ENCODE assay signal across 34 cellular contexts in genomic region chr12:130480887-130481286, GRCh38.
DNase-seq lines count a peak whose midpoint lies in the region; ATAC-seq, FAIRE-seq and TF ChIP-seq lines count a peak whose summit lies in the region.
"Had no signal": no experiment of that assay in that cellular context is flagged by ENCODE, and none has a peak within 500 bp of the region (broad histone marks: within the 10 kb centered on the region; RNA-seq: fewer than 3 reads in every experiment).

No MANE protein-coding gene starts in this region.

- H3K27ac Mint-ChIP-seq in activated CD8-positive, alpha-beta memory T cell treated with anti-CD3 and anti-CD28 coated beads, Interleukin-2, amount 10 ng/mL, durations not matched to agents 7 days and 5 days = no peak overlapping the region
- H3K27ac Mint-ChIP-seq: activated naive CD8-positive, alpha-beta T cell; activated T-helper 17 cell treated with anti-CD3 and anti-CD28 coated beads, Interleukin-2, amount 50 U/mL, for 72 hours; CD4-positive, alpha-beta memory T cell; nephron had no signal

- H4K20me1 ChIP-seq in BLaER1 treated with 17β-estradiol and CSF1 and Interleukin-3, amounts not matched to agents 10 nM and 100 nM = peaks cover 0 to 11% (median 0%) of the 10 kb centered on the region in 11 experiments; a peak in 1 of 22 replicates

- DNase-seq in NCI-H510A (lab: John Stamatoyannopoulos, UW) (peak; percentile 71), kidney (peak; percentile 59), NCI-H2196 (lab: John Stamatoyannopoulos, UW; ENCODE audit: unreplicated experiment) (no peak), GDM1 (lab: John Stamatoyannopoulos, UW) (no peak)
- no peak for DNase-seq in activated CD8-positive, alpha-beta memory T cell treated with anti-CD3 and anti-CD28 coated beads, Interleukin-2, amount 10 ng/mL, durations not matched to agents 7 days and 5 days
- DNase-seq: activated CD4-positive, alpha-beta T cell treated with anti-CD3 and anti-CD28 coated beads, Interleukin-2, amount 50 U/mL, for 4 hours; activated CD4-positive, CD25-positive, alpha-beta regulatory T cell; activated CD8-positive, alpha-beta memory T cell treated with anti-CD3 and anti-CD28 coated beads, Interleukin-2, amount 50 U/mL, for 48 hours; CD4-positive, alpha-beta memory T cell; central memory CD4-positive, alpha-beta T cell; dermis blood vessel endothelial cell; DMS53; islet precursor cell; Kasumi-1; midbrain; NCI-H1048; NCI-H2227 treated with DMSO at 0.1 percent for 48 hours; NK-92 treated with Interleukin-12 subunit alpha and Interleukin-12 subunit beta, amount 100 ng/mL, for 24 hours; pancreas; SHP77 treated with DMSO at 0.1 percent for 48 hours; spleen; stimulated activated CD4-positive, alpha-beta T cell treated with anti-CD3 and anti-CD28 coated beads, Interleukin-2, amount 100 ng/mL, for 48 hours; stimulated activated naive CD4-positive, alpha-beta T cell had no signal

- H3K4me2 ChIP-seq in BLaER1 treated with 17β-estradiol and CSF1 and Interleukin-3, amounts not matched to agents 10 nM and 100 nM = peak overlapping the region in 10 of 11 experiments; percentile 29 to 77 (median 58); a peak in 18 of 22 replicates

- H3K27me3 ChIP-seq in BLaER1 treated with 17β-estradiol and CSF1 and Interleukin-3, amounts not matched to agents 10 nM and 100 nM = peaks cover 0 to 9% (median 0%) of the 10 kb centered on the region in 11 experiments; a peak in 5 of 22 replicates
- H3K27me3 ChIP-seq: pancreas, right atrium auricular region, vagina had no signal

- intact Hi-C loops in kidney (cut with DNase I) = no loop called here

- no peak overlapping the region for H3K4me3 Mint-ChIP-seq in activated CD8-positive, alpha-beta memory T cell treated with anti-CD3 and anti-CD28 coated beads, Interleukin-2, amount 10 ng/mL, durations not matched to agents 7 days and 5 days
- H3K4me3 Mint-ChIP-seq: activated naive CD8-positive, alpha-beta T cell; activated T-helper 17 cell treated with anti-CD3 and anti-CD28 coated beads, Interleukin-2, amount 50 U/mL, for 72 hours; CD4-positive, alpha-beta memory T cell; nephron had no signal

- H3K9ac ChIP-seq in BLaER1 treated with 17β-estradiol and CSF1 and Interleukin-3, amounts not matched to agents 10 nM and 100 nM = no peak overlapping the region
- H3K9ac ChIP-seq in kidney (ENCODE audit: low read length in 2 of 2) = no peak overlapping the region

- no peaks in the 10 kb centered on the region for H3K36me3 ChIP-seq in BLaER1 treated with 17β-estradiol and CSF1 and Interleukin-3, amounts not matched to agents 10 nM and 100 nM
- H3K36me3 ChIP-seq in kidney (ENCODE audit: control insufficient read depth in 1 of 2, insufficient read depth in 2 of 2, low read length in 2 of 2) = no peaks in the 10 kb centered on the region
- H3K36me3 ChIP-seq: pancreas, right atrium auricular region, spleen, thoracic aorta, vagina had no signal

- H3K4me1 Mint-ChIP-seq in activated CD8-positive, alpha-beta memory T cell treated with anti-CD3 and anti-CD28 coated beads, Interleukin-2, amount 10 ng/mL, durations not matched to agents 7 days and 5 days = no peaks in the 10 kb centered on the region
- H3K4me1 Mint-ChIP-seq: activated T-helper 17 cell treated with anti-CD3 and anti-CD28 coated beads, Interleukin-2, amount 50 U/mL, for 72 hours; CD4-positive, alpha-beta memory T cell had no signal

- H3K9me3 ChIP-seq in BLaER1 treated with 17β-estradiol and CSF1 and Interleukin-3, amounts not matched to agents 10 nM and 100 nM (replicated peaks in 1 of 11) = no peaks in the 10 kb centered on the region
- H3K9me3 ChIP-seq in kidney (ENCODE audit: control insufficient read depth in 1 of 2, low read length in 2 of 2) = no peaks in the 10 kb centered on the region
- H3K9me3 ChIP-seq: pancreas, right atrium auricular region, spleen, thoracic aorta, vagina had no signal

- H3K27me3 Mint-ChIP-seq in activated CD8-positive, alpha-beta memory T cell treated with anti-CD3 and anti-CD28 coated beads, Interleukin-2, amount 10 ng/mL, durations not matched to agents 7 days and 5 days = no peaks in the 10 kb centered on the region
- H3K27me3 Mint-ChIP-seq: activated T-helper 17 cell treated with anti-CD3 and anti-CD28 coated beads, Interleukin-2, amount 50 U/mL, for 72 hours had no signal

- H3K9me3 Mint-ChIP-seq in activated CD8-positive, alpha-beta memory T cell treated with anti-CD3 and anti-CD28 coated beads, Interleukin-2, amount 10 ng/mL, durations not matched to agents 7 days and 5 days (ENCODE audit: low read depth) = no peaks in the 10 kb centered on the region
- H3K9me3 Mint-ChIP-seq: activated T-helper 17 cell treated with anti-CD3 and anti-CD28 coated beads, Interleukin-2, amount 50 U/mL, for 72 hours; nephron had no signal

- no peaks in the 10 kb centered on the region for H3K36me3 Mint-ChIP-seq in activated CD8-positive, alpha-beta memory T cell treated with anti-CD3 and anti-CD28 coated beads, Interleukin-2, amount 10 ng/mL, durations not matched to agents 7 days and 5 days
- H3K36me3 Mint-ChIP-seq: activated naive CD8-positive, alpha-beta T cell; CD4-positive, alpha-beta memory T cell had no signal

- ATAC-seq in GM18868 (IDR thresholded peaks at IDR 0.05; ENCODE audit: unreplicated experiment) = peak; percentile 7
- ATAC-seq in activated CD8-positive, alpha-beta memory T cell treated with anti-CD3 and anti-CD28 coated beads, Interleukin-2, amount 10 ng/mL, durations not matched to agents 7 days and 5 days = no peak
- ATAC-seq: activated T-helper 17 cell treated with anti-CD3 and anti-CD28 coated beads, Interleukin-2, amount 50 U/mL, for 72 hours; HCT116; HepG2; pancreas had no signal

- no peak for TF ChIP-seq CTCF in kidney (IDR thresholded peaks at IDR 0.05; ENCODE audit: borderline replicate concordance, extremely low read depth, insufficient read depth)

- H3K27ac ChIP-seq in BLaER1 treated with 17β-estradiol and CSF1 and Interleukin-3, amounts not matched to agents 10 nM and 100 nM = no peak overlapping the region
- H3K27ac ChIP-seq in kidney (ENCODE audit: low read depth in 2 of 2, low read length in 2 of 2) = no peak overlapping the region
- H3K27ac ChIP-seq: pancreas, right atrium auricular region, spleen, thoracic aorta, vagina had no signal

- H3K4me3 ChIP-seq in BLaER1 treated with 17β-estradiol and CSF1 and Interleukin-3, amounts not matched to agents 10 nM and 100 nM = no peak overlapping the region
- H3K4me3 ChIP-seq in kidney (ENCODE audit: low read length in 2 of 2) = no peak overlapping the region
- H3K4me3 ChIP-seq: pancreas, right atrium auricular region, spleen, thoracic aorta, vagina had no signal

- CTCF ChIA-PET in activated CD8-positive, alpha-beta memory T cell treated with anti-CD3 and anti-CD28 coated beads, Interleukin-2, amount 10 ng/mL, durations not matched to agents 7 days and 5 days (lab: Charles Lee) = no interaction called here

- peaks cover 0 to 35% (median 31%) of the 10 kb centered on the region in 10 experiments; a peak in 17 of 20 replicates for H3K4me1 ChIP-seq in BLaER1 treated with 17β-estradiol and CSF1 and Interleukin-3, amounts not matched to agents 10 nM and 100 nM
- H3K4me1 ChIP-seq in kidney (ENCODE audit: control insufficient read depth in 1 of 2, insufficient read depth in 1 of 2, low read depth in 1 of 2, low read length in 2 of 2) = no peaks in the 10 kb centered on the region
- H3K4me1 ChIP-seq: pancreas, right atrium auricular region, spleen, vagina had no signal

- FAIRE-seq in kidney (lab: Jason Lieb, UNC) = no peak
- FAIRE-seq: astrocyte, HepG2, pancreas had no signal

Comparison
In these comparisons a context has a peak if more than half of its experiments do, and no peak if none do; other contexts are left out.
1. DNase-seq: peak in NCI-H510A (single experiment) and kidney (single experiment); none in NCI-H2196 (single experiment), activated CD8-positive, alpha-beta memory T cell treated with anti-CD3 and anti-CD28 coated beads, Interleukin-2, amount 10 ng/mL, durations not matched to agents 7 days and 5 days (single experiment) and GDM1 (single experiment).